9 cellular contexts compared by ENCODE assay signal in the genomic region with DNA sequence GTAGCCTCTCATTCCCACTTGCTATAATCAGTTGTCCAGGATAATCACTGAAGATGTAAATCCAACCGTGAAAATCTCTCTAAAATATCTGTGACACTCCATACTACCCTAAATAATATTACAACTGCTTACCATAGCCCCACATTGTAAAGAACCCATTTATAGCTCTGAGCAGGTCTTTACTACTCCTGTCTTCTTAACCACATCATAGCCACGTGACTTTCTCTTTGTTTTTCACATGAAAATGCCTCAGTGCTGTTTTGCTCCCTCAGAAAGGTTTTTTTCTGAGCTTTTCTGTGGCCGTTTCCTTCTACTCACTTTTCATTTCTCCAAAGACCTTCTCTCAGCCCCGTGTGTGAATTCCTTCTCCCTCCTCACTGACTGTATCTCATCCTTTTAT.
"Had no signal": no experiment of that assay in that cellular context is flagged by ENCODE, and none has a peak within 500 bp of the region (broad histone marks: within the 10 kb centered on the region; RNA-seq: fewer than 3 reads in every experiment).

No MANE protein-coding gene starts in this region.

- H3K4me1 ChIP-seq: HAP-1 had no signal

- H3K4me2 ChIP-seq: GM23338 had no signal

- ATAC-seq: GM23338, HCT116 had no signal

- H3K36me3 ChIP-seq: HAP-1 had no signal

- H3K9ac ChIP-seq: GM23248 had no signal

- H3K4me3 ChIP-seq: GM23248, GM23338, HAP-1 had no signal

- H2AFZ ChIP-seq: GM23248, GM23338 had no signal

- DNase-seq: GM23248, GOT3, H7, H9, HCEC 1CT, HFFc6 had no signal

- H3K27ac ChIP-seq: GM23248 had no signal
